Comparison of ENCODE assay signal across 8 cellular contexts in genomic region chrX:39689374-39690104, GRCh38.
DNase-seq lines count a peak whose midpoint lies in the region; ATAC-seq and TF ChIP-seq lines count a peak whose summit lies in the region.

No MANE protein-coding gene starts in this region.

- H3K4me1 ChIP-seq in iPS DF 6.9 (ENCODE audit: control insufficient read depth, insufficient read depth, low read length) (0 out of 2 replicates have a peak, but pooled peaks cover 2% of the 10 kb centered on the region), adrenal gland (replicated peaks in 1 of 2) (no peaks in the 10 kb centered on the region)

- H3K27me3 ChIP-seq in iPS DF 6.9 (ENCODE audit: control insufficient read depth, insufficient read depth, low read length): no peaks in the 10 kb centered on the region
- H3K27me3 ChIP-seq in adrenal gland: peaks cover 25% of the 10 kb centered on the region

- H3K27ac Mint-ChIP-seq in stimulated activated naive CD8-positive, alpha-beta T cell treated with anti-CD3 and anti-CD28 coated beads, Interleukin-15, amount 100 ng/mL, for 72 hours: no peak overlapping the region

- no peaks in the 10 kb centered on the region for H3K9me3 Mint-ChIP-seq in stimulated activated naive CD8-positive, alpha-beta T cell treated with anti-CD3 and anti-CD28 coated beads, Interleukin-15, amount 100 ng/mL, for 72 hours

- TF ChIP-seq POLR2A in adrenal gland (IDR thresholded peaks at IDR 0.05): no peak

- H3K27me3 Mint-ChIP-seq in stimulated activated naive CD8-positive, alpha-beta T cell treated with anti-CD3 and anti-CD28 coated beads, Interleukin-15, amount 100 ng/mL, for 72 hours: peaks cover 61% of the 10 kb centered on the region

- peak overlapping the region; percentile 61; the same call in 1 of the 2 replicates for H3K27ac ChIP-seq in VCaP
- H3K27ac ChIP-seq in iPS DF 6.9 (ENCODE audit: low read length): no peak overlapping the region
- H3K27ac ChIP-seq in adrenal gland: peak overlapping the region in 2 of 5 donors; percentile 44 to 68

- peak; percentile 54 for DNase-seq in DMS53 (lab: John Stamatoyannopoulos, UW)
- DNase-seq in DMS53 treated with DMSO at 0.1 percent for 48 hours (lab: John Stamatoyannopoulos, UW; ENCODE audit: unreplicated experiment): no peak
- DNase-seq in iPS DF 6.9 (ENCODE audit: low read depth, low spot score): no peak
- DNase-seq in stimulated activated naive CD8-positive, alpha-beta T cell treated with anti-CD3 and anti-CD28 coated beads, Interleukin-15, amount 100 ng/mL, for 72 hours: no peak
- DNase-seq in adrenal gland: no peak
- no peak for DNase-seq in MV-4-11 (lab: John Stamatoyannopoulos, UW)

- H3K36me3 ChIP-seq in iPS DF 6.9 (ENCODE audit: control insufficient read depth, insufficient read depth, low read length) (no peaks in the 10 kb centered on the region), adrenal gland (replicated peaks in 1 of 2) (no peaks in the 10 kb centered on the region)

- H3K9me3 ChIP-seq in iPS DF 6.9 (ENCODE audit: control insufficient read depth, insufficient read depth, low read length) (no peaks in the 10 kb centered on the region), adrenal gland (replicated peaks in 1 of 3) (no peaks in the 10 kb centered on the region)

- intact Hi-C loops in adrenal gland (cut with DNase I): no loop called here

- H3K4me3 ChIP-seq in iPS DF 6.9 (ENCODE audit: low read length) (peak overlapping the region; percentile 60; the same call in 1 of the 2 replicates), adrenal gland (peak overlapping the region in 2 of 4 donors; percentile 9 to 53)

- TF ChIP-seq CTCF in VCaP (conservative IDR thresholded peaks at IDR 0.05): no peak
- no peak for TF ChIP-seq CTCF in adrenal gland (IDR thresholded peaks at IDR 0.05)

- peak; percentile 44 for ATAC-seq in stimulated activated naive CD8-positive, alpha-beta T cell treated with anti-CD3 and anti-CD28 coated beads, Interleukin-15, amount 100 ng/mL, for 72 hours
- ATAC-seq in HG02678 (IDR thresholded peaks at IDR 0.05; ENCODE audit: unreplicated experiment): no peak

- peak overlapping the region; percentile 35 to 42 for H3K4me3 Mint-ChIP-seq in stimulated activated naive CD8-positive, alpha-beta T cell treated with anti-CD3 and anti-CD28 coated beads, Interleukin-15, amount 100 ng/mL, for 72 hours

- no peaks in the 10 kb centered on the region for H3K4me1 Mint-ChIP-seq in stimulated activated naive CD8-positive, alpha-beta T cell treated with anti-CD3 and anti-CD28 coated beads, Interleukin-15, amount 100 ng/mL, for 72 hours

- WGBS in iPS DF 6.9 (ENCODE audit: insufficient coverage, insufficient read length): no CpG with 5 or more reads among the region's 34 CpGs
- WGBS in adrenal gland, 4 donors: 31 to 57% (median 33%) methylated on average over 3 to 34 of the region's 34 CpGs
